ENCODE assay signal across 7 cellular contexts in genomic region chr9:123353984-123354591, GRCh38. TPM values are rescaled to one million over a fixed set of nuclear protein-coding genes. Genes with fewer than 3 reads are reported as not detected.
A peak's percentile ranks its signal among the peaks of the same experiment; 100 is the strongest.
DNase-seq lines count a peak whose midpoint lies in the region; ATAC-seq, FAIRE-seq and TF ChIP-seq lines count a peak whose summit lies in the region.

No MANE protein-coding gene starts in this region.

- no peak overlapping the region; a peak in 1 of 7 replicates for H3K9ac ChIP-seq in H1 (replicated peaks in 1 of 4; ENCODE audit: extremely low read depth in 1 of 4, low read depth in 3 of 4, low read length in 3 of 4)

- no peak overlapping the region for H4K5ac ChIP-seq in H1 (ENCODE audit: insufficient read length, low read depth, low read length)

- peak overlapping the region; percentile 72 for H3K18ac ChIP-seq in H1 (ENCODE audit: extremely low read depth, low read length)

- H2BK120ac ChIP-seq in H1 (replicated peaks; ENCODE audit: low read depth, low read length), result no peak overlapping the region

- H3K9me3 Mint-ChIP-seq in activated CD4-positive, alpha-beta memory T cell treated with anti-CD3 and anti-CD28 coated beads, Interleukin-2, amount 10 ng/mL, durations not matched to agents 7 days and 5 days, result no peaks in the 10 kb centered on the region

- peak overlapping the region; percentile 54; the same call in 1 of the 2 replicates for H4K8ac ChIP-seq in H1 (ENCODE audit: extremely low read depth, insufficient read depth, low read length)

- POLR2A ChIA-PET in GM10248 (lab: Yijun Ruan, JAX), result no interaction called here
- POLR2A ChIA-PET in activated CD4-positive, alpha-beta memory T cell treated with anti-CD3 and anti-CD28 coated beads, Interleukin-2, amount 10 ng/mL, durations not matched to agents 7 days and 5 days (lab: Charles Lee), result no interaction called here
- POLR2A ChIA-PET in H1 (lab: Charles Lee; ENCODE audit: partially characterized antibody), result interaction anchor here (1.0 to 2.0 kb wide), 4 partner anchors 13 to 238 kb away, joined by 3 to 6 read pairs (median 4); no protein-coding TSS in a partner anchor

- WGBS in H1 (ENCODE audit: extremely low coverage in 1 of 2, insufficient coverage in 1 of 2, insufficient read length in 1 of 2, insufficient replicate concordance in 2 of 2, low coverage in 1 of 2, low lambda C conversion rate in 2 of 2, missing lambda C conversion rate in 1 of 2), 2 experiments, result 28% methylated on average over 20 of the region's 20 CpGs; no CpG with 5 or more reads in 1 of the 2 experiments
- 18 to 26% (median 23%) methylated on average over 12 to 20 of the region's 20 CpGs for WGBS in stomach, 5 donors

- no peak overlapping the region for H3K56ac ChIP-seq in H1 (replicated peaks; ENCODE audit: insufficient read length, low read depth, low read length)

- DNase-seq in GM10248 (ENCODE audit: extremely low spot score), result peak; percentile 85
- no peak for DNase-seq in HFF-Myc (ENCODE audit: extremely low read depth, low read depth)
- peak; percentile 66 for DNase-seq in NCI-H345 (lab: John Stamatoyannopoulos, UW)
- DNase-seq in activated CD4-positive, alpha-beta memory T cell treated with anti-CD3 and anti-CD28 coated beads, Interleukin-2, amount 10 ng/mL, durations not matched to agents 7 days and 5 days, result peak; percentile 58
- peak; percentile 53 to 98 for DNase-seq in H1 (ENCODE audit: low read depth in 1 of 2, low spot score in 2 of 2)
- peak in 2 of 3 donors; percentile 79 to 81 for DNase-seq in mucosa of descending colon
- peak; percentile 72 for DNase-seq in stomach

- intact Hi-C loops in mucosa of descending colon (cut with DNase I, micrococcal nuclease) (no loop called here), stomach (cut with DNase I; ENCODE audit: low total_unique reads) (loop anchor here (10.0 kb wide), 1 partner anchor 889 kb away; no protein-coding TSS in a partner anchor)

- peak overlapping the region in 1 of 2 experiments; percentile 65; a peak in 3 of 4 replicates for H3K4me2 ChIP-seq in H1 (ENCODE audit: insufficient read depth in 1 of 2, low read depth in 2 of 2, low read length in 2 of 2)

- H4K91ac ChIP-seq in H1 (replicated peaks; ENCODE audit: insufficient read length, low read length), result peak overlapping the region; percentile 75

- H3K4me3 Mint-ChIP-seq in activated CD4-positive, alpha-beta memory T cell treated with anti-CD3 and anti-CD28 coated beads, Interleukin-2, amount 10 ng/mL, durations not matched to agents 7 days and 5 days, result no peak overlapping the region

- 0 out of 3 replicates have a peak, but pooled peaks of 1 of the 2 experiments have one; percentile 23 for TF ChIP-seq POLR2A in H1 (IDR thresholded peaks at IDR 0.05; ENCODE audit: control extremely low read depth in 1 of 2, low read depth in 2 of 2, low read length in 2 of 2)
- TF ChIP-seq POLR2A in stomach (IDR thresholded peaks at IDR 0.05), result no peak

- H3K79me2 ChIP-seq in H1 (ENCODE audit: control insufficient read depth in 1 of 2, insufficient read depth in 2 of 2, low read length in 2 of 2), result no peaks in the 10 kb centered on the region

- no peak for TF ChIP-seq EP300 in H1 (IDR thresholded peaks at IDR 0.05; ENCODE audit: borderline replicate concordance in 1 of 2, low read depth in 2 of 2, low read length in 2 of 2)
- TF ChIP-seq EP300 in stomach (IDR thresholded peaks at IDR 0.05), result no peak

- no peak overlapping the region for H3K23ac ChIP-seq in H1 (ENCODE audit: insufficient read length)

- H3K36me3 ChIP-seq in H1 (ENCODE audit: control insufficient read depth in 2 of 4, insufficient read depth in 4 of 4, low read length in 3 of 4) (no peaks in the 10 kb centered on the region), mucosa of descending colon (ENCODE audit: low read depth) (no peaks in the 10 kb centered on the region), stomach (no peaks in the 10 kb centered on the region)

- peaks cover 6% of the 10 kb centered on the region for H3K27me3 Mint-ChIP-seq in activated CD4-positive, alpha-beta memory T cell treated with anti-CD3 and anti-CD28 coated beads, Interleukin-2, amount 10 ng/mL, durations not matched to agents 7 days and 5 days

- FAIRE-seq in H1 (lab: Jason Lieb, UNC), result no peak

- H3K79me1 ChIP-seq in H1 (ENCODE audit: low read depth, low read length), result no peaks in the 10 kb centered on the region

- H3K27ac ChIP-seq in H1 (ENCODE audit: low read depth, low read length) (no peak overlapping the region), stomach (no peak overlapping the region)

- H3K36me3 Mint-ChIP-seq in activated CD4-positive, alpha-beta memory T cell treated with anti-CD3 and anti-CD28 coated beads, Interleukin-2, amount 10 ng/mL, durations not matched to agents 7 days and 5 days (ENCODE audit: low read depth), result no peaks in the 10 kb centered on the region

- no peak overlapping the region for H3K14ac ChIP-seq in H1 (ENCODE audit: insufficient read length)

- H3K4ac ChIP-seq in H1 (replicated peaks; ENCODE audit: insufficient read length, low read depth, low read length), result peak overlapping the region; percentile 19

- peaks cover 6% of the 10 kb centered on the region for H3K4me1 Mint-ChIP-seq in activated CD4-positive, alpha-beta memory T cell treated with anti-CD3 and anti-CD28 coated beads, Interleukin-2, amount 10 ng/mL, durations not matched to agents 7 days and 5 days

- H3K4me3 ChIP-seq in HFF-Myc (replicated peaks; ENCODE audit: low read depth, low read length) (no peak overlapping the region), H1 (ENCODE audit: extremely low read depth in 1 of 4, insufficient read depth in 2 of 4, low read depth in 3 of 4, low read length in 4 of 4) (peak overlapping the region in 1 of 4 experiments; percentile 45; a peak in 2 of 8 replicates), mucosa of descending colon (no peak overlapping the region), stomach (no peak overlapping the region)

- no peak overlapping the region for H2AK5ac ChIP-seq in H1 (ENCODE audit: low read depth, low read length)

- no peaks in the 10 kb centered on the region; a peak in 2 of 7 replicates for H3K27me3 ChIP-seq in H1 (replicated peaks in 1 of 4; ENCODE audit: control insufficient read depth in 3 of 4, extremely low read depth in 1 of 4, insufficient read depth in 3 of 4, low read length in 3 of 4)
- H3K27me3 ChIP-seq in stomach, result peaks cover 0 to 46% (median 10%) of the 10 kb centered on the region in 3 donors

- no peak overlapping the region for H2BK20ac ChIP-seq in H1 (ENCODE audit: low read length)

- peak overlapping the region; percentile 88; the same call in 1 of the 2 replicates for H2BK15ac ChIP-seq in H1 (ENCODE audit: low read length)

- TF ChIP-seq CTCF in GM10248 (IDR thresholded peaks at IDR 0.05; ENCODE audit: control extremely low read depth, extremely low read depth, low read depth, missing control alignments) (peak; percentile 76), HFF-Myc (IDR thresholded peaks at IDR 0.05; ENCODE audit: low read depth, low read length, missing control alignments) (peak; percentile 88), H1 (IDR thresholded peaks at IDR 0.05; ENCODE audit: control extremely low read depth in 1 of 3, insufficient read depth in 1 of 3, low read depth in 1 of 3, low read length in 3 of 3) (peak in 2 of 3 experiments; percentile 92 to 95; a peak in 3 of 4 replicates), mucosa of descending colon (IDR thresholded peaks at IDR 0.05) (peak; percentile 89), stomach (IDR thresholded peaks at IDR 0.05) (peak in 5 of 7 experiments; percentile 76 to 85 (median 79))

- peak; percentile 87 to 91 for TF ChIP-seq RAD21 in H1 (IDR thresholded peaks at IDR 0.05 in 1 of 2, conservative IDR thresholded peaks at IDR 0.05 in 1 of 2; ENCODE audit: low read depth in 2 of 2, low read length in 2 of 2)

- H2AFZ ChIP-seq in H1 (ENCODE audit: low read length), result 0 out of 2 replicates have a peak overlapping the region, but pooled peaks have one; percentile 67

- H4K20me1 ChIP-seq in H1 (replicated peaks in 1 of 2; ENCODE audit: control insufficient read depth in 1 of 2, insufficient read depth in 2 of 2, low read length in 2 of 2), result no peaks in the 10 kb centered on the region

- peaks cover 10 to 36% (median 22%) of the 10 kb centered on the region in 4 experiments for H3K4me1 ChIP-seq in H1 (replicated peaks in 1 of 4; ENCODE audit: control insufficient read depth in 3 of 4, insufficient read depth in 4 of 4, low read length in 3 of 4)
- H3K4me1 ChIP-seq in mucosa of descending colon (ENCODE audit: low read depth), result peaks cover 6% of the 10 kb centered on the region
- peaks cover 0 to 16% (median 13%) of the 10 kb centered on the region in 4 donors for H3K4me1 ChIP-seq in stomach

- H3K9me3 ChIP-seq in H1 (ENCODE audit: insufficient read depth in 2 of 2, low read depth in 1 of 2, low read length in 1 of 2) (no peaks in the 10 kb centered on the region), mucosa of descending colon (no peaks in the 10 kb centered on the region), stomach (no peaks in the 10 kb centered on the region)

- 0 out of 2 replicates have a peak overlapping the region, but pooled peaks have one; percentile 24 for H2BK5ac ChIP-seq in H1 (ENCODE audit: low read depth, low read length)

- CTCF ChIA-PET in GM10248 (lab: Yijun Ruan, JAX), result interaction anchor here (0.6 to 4.9 kb wide), 31 partner anchors 10 to 879 kb away, joined by 3 to 82 read pairs (median 4); no protein-coding TSS in a partner anchor
- CTCF ChIA-PET in activated CD4-positive, alpha-beta memory T cell treated with anti-CD3 and anti-CD28 coated beads, Interleukin-2, amount 10 ng/mL, durations not matched to agents 7 days and 5 days (lab: Charles Lee), result interaction anchor here (0.6 to 2.5 kb wide), 8 partner anchors 9 to 689 kb away, joined by 3 to 28 read pairs (median 6); no protein-coding TSS in a partner anchor
- CTCF ChIA-PET in H1 (lab: Charles Lee; ENCODE audit: partially characterized antibody), result interaction anchor here (0.8 to 22.0 kb wide), 21 partner anchors 9 to 519 kb away, joined by 3 to 668 read pairs (median 4); no protein-coding TSS in a partner anchor

- ATAC-seq in mucosa of descending colon, result peak; percentile 74

- peak overlapping the region; percentile 95; the same call in 1 of the 2 replicates for H2BK12ac ChIP-seq in H1 (ENCODE audit: low read depth, low read length)

- peaks cover 11% of the 10 kb centered on the region for H3K23me2 ChIP-seq in H1 (ENCODE audit: low read depth, low read length)

- no peak overlapping the region for H3K27ac Mint-ChIP-seq in activated CD4-positive, alpha-beta memory T cell treated with anti-CD3 and anti-CD28 coated beads, Interleukin-2, amount 10 ng/mL, durations not matched to agents 7 days and 5 days

RNA-seq across cellular contexts. Expression of gene CRB2, which starts 1.9 kb away (rescaled TPM):
- total RNA-seq in activated CD4-positive, alpha-beta memory T cell treated with anti-CD3 and anti-CD28 coated beads, Interleukin-2, amount 10 ng/mL, durations not matched to agents 7 days and 5 days, result under 1 TPM in 1 of 2 experiments, not detected in 1; 0.03 TPM
- total RNA-seq in H1 (2021; fragmentation: NEBNext Ultra II Directional; extraction: Animal tissue kit (Norgen Biotek cat#: 25700)), result 8.4 and 10.3 TPM in 2 replicates
- polyA plus RNA-seq in H1 (2011; rRNA removed), result 4.0 and 6.9 TPM in 2 replicates
- 4.8 TPM for polyA plus RNA-seq in H1 (2011; cell fraction: cytosol; rRNA removed)
- 21.4 TPM for polyA plus RNA-seq in H1 (2011; cell fraction: nucleus; rRNA removed)
- 5.1 to 11.2 TPM (median 9.5 TPM) in 4 replicates for polyA plus RNA-seq in H1 (2012, experiment 1 of 2)
- 6.3 TPM for polyA plus RNA-seq in H1 (2012, experiment 2 of 2)
- 3.3 TPM for polyA plus RNA-seq in H1 (2013, experiment 1 of 2)
- polyA plus RNA-seq in H1 (2013, experiment 2 of 2), result 3.0 TPM
- 8.8 and 10.1 TPM in 2 replicates for polyA minus RNA-seq in H1 (2011; rRNA and poly(A)+ RNA removed)
- polyA minus RNA-seq in H1 (2011; cell fraction: cytosol; rRNA and poly(A)+ RNA removed), result 17.2 TPM
- 19.0 TPM for polyA minus RNA-seq in H1 (2011; cell fraction: nucleus; rRNA and poly(A)+ RNA removed)
- total RNA-seq in mucosa of descending colon, result 1 to 10 TPM in 2 of 3 donors, under 1 TPM in 1; 0.47 to 3.7 (median 1.1) TPM
- total RNA-seq in stomach, result 1 to 10 TPM in 1 of 5 donors, under 1 TPM in 1, not detected in 3; 0.18 to 4.3 TPM
- polyA plus RNA-seq in stomach, result under 1 TPM in 2 of 3 donors, not detected in 1; 0.03 to 0.19 TPM
